In the genomic region with DNA sequence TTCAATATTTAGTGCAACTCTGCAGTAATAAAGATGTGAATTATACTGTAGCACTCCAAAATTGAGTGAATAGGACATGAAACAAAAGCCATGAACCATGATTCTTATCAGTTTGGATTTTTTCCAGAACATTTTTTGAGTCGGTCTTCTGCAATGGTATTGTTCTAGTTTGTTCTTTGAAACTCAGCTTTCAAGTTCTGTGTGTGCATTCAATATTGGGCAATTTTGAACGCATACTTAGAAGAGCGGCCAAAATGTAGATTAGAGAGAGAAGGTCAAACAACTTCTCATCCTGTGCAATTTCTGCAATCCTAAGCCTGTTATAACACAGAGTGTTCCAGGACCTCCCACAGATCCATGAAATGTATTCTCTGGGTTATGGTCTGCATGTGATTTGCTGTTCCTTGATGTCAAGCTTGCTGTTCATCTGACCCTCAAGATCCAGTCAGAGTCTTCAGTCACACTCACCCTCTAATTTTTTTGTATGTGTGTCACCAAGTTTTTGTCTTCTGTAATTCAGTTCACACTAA, we compare ENCODE assay signal across 1 cellular context.
TF ChIP-seq lines count a peak whose summit lies in the region.

No MANE protein-coding gene starts in this region.

TF ChIP-seq in IMR-90, 13 proteins besides CTCF, POLR2A, EP300 and RAD21:
- TF ChIP-seq CEBPB (IDR thresholded peaks at IDR 0.05; ENCODE audit: low read depth, low read length) (0 out of 2 replicates have a peak, but pooled peaks have one; percentile 8), NFE2L2 (IDR thresholded peaks at IDR 0.05; ENCODE audit: low read depth, low read length) (no peak), FOS (IDR thresholded peaks at IDR 0.05; ENCODE audit: low read depth, low read length) (no peak)
- TF ChIP-seq, protein P1, sequence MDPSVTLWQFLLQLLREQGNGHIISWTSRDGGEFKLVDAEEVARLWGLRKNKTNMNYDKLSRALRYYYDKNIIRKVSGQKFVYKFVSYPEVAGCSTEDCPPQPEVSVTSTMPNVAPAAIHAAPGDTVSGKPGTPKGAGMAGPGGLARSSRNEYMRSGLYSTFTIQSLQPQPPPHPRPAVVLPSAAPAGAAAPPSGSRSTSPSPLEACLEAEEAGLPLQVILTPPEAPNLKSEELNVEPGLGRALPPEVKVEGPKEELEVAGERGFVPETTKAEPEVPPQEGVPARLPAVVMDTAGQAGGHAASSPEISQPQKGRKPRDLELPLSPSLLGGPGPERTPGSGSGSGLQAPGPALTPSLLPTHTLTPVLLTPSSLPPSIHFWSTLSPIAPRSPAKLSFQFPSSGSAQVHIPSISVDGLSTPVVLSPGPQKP (IDR thresholded peaks at IDR 0.05; ENCODE audit: borderline replicate concordance, low read depth, low read length): no peak
